In genomic region chr6:127732927-127733326, GRCh38 we compare ENCODE assay signal across 20 cellular contexts.
A peak's percentile ranks its signal among the peaks of the same experiment; 100 is the strongest.
DNase-seq lines count a peak whose midpoint lies in the region; ATAC-seq and TF ChIP-seq lines count a peak whose summit lies in the region.
"Had no signal": no experiment of that assay in that cellular context is flagged by ENCODE, and none has a peak within 500 bp of the region (broad histone marks: within the 10 kb centered on the region; RNA-seq: fewer than 3 reads in every experiment).

No MANE protein-coding gene starts in this region.

- H4K91ac ChIP-seq in IMR-90 (ENCODE audit: insufficient read depth, low read depth, low read length): no peak overlapping the region

- no peaks in the 10 kb centered on the region; the same call in 1 of the 2 replicates for H3K9me1 ChIP-seq in IMR-90 (ENCODE audit: insufficient read depth, low read length)

- H2BK15ac ChIP-seq in IMR-90 (ENCODE audit: low read depth, low read length): no peak overlapping the region

- dilution Hi-C loops in IMR-90 (cut with HindIII; ENCODE audit: low sequenced_read_pairs, unreplicated experiment): no loop called here

- no peak for TF ChIP-seq CTCF in CD8-positive, alpha-beta T cell (IDR thresholded peaks at IDR 0.05)
- TF ChIP-seq CTCF in IMR-90 (conservative IDR thresholded peaks at IDR 0.05; ENCODE audit: low read depth, low read length): no peak

- no peak overlapping the region for H3K4me3 ChIP-seq in CD8-positive, alpha-beta T cell (ENCODE audit: low read depth, low read length)
- H3K4me3 ChIP-seq in IMR-90 (ENCODE audit: insufficient read depth, low read depth, low read length): no peak overlapping the region
- H3K4me3 ChIP-seq: BLaER1 treated with 17β-estradiol and CSF1 and Interleukin-3, amounts not matched to agents 10 nM and 100 nM; GM23338 had no signal

- DNase-seq in activated T-cell treated with anti-CD3 and anti-CD28 coated beads, Interleukin-2, amount 50 U/mL, for 24 hours: no peak
- DNase-seq in activated T-cell treated with anti-CD3 and anti-CD28 coated beads for 4 hours: no peak
- no peak for DNase-seq in CD8-positive, alpha-beta T cell
- no peak for DNase-seq in IMR-90
- DNase-seq in central memory CD8-positive, alpha-beta T cell (ENCODE audit: low spot score in 2 of 2): no peak
- no peak for DNase-seq in ureter (ENCODE audit: low spot score)
- DNase-seq in AML-193 (lab: John Stamatoyannopoulos, UW): no peak
- DNase-seq in stimulated activated CD4-positive, alpha-beta T cell treated with anti-CD3 and anti-CD28 coated beads, Interleukin-4, amount 100 ng/mL, for 4 hours: no peak
- DNase-seq: BE2C; Calu3; CD4-positive, alpha-beta T cell; COR-L47; DMS153; DND-41; H9 had no signal

- no peak overlapping the region for H3K9ac ChIP-seq in IMR-90 (ENCODE audit: low read depth, low read length)
- H3K9ac ChIP-seq: BLaER1 treated with 17β-estradiol and CSF1 and Interleukin-3, amounts not matched to agents 10 nM and 100 nM had no signal

- H3K56ac ChIP-seq in IMR-90 (ENCODE audit: extremely low read depth, insufficient read depth, low read length): no peak overlapping the region

- no CpG with 5 or more reads among the region's 3 CpGs for WGBS in IMR-90 (ENCODE audit: extremely low coverage in 2 of 2, insufficient read length in 1 of 2), 2 experiments

- CTCF ChIA-PET in CD8-positive, alpha-beta T cell (lab: Charles Lee): no interaction called here
- CTCF ChIA-PET in IMR-90 (lab: Yijun Ruan, JAX): no interaction called here

- no peak overlapping the region for H3K4me2 ChIP-seq in IMR-90 (ENCODE audit: low read depth, low read length)
- H3K4me2 ChIP-seq: BLaER1 treated with 17β-estradiol and CSF1 and Interleukin-3, amounts not matched to agents 10 nM and 100 nM; GM23338 had no signal

- peaks cover 6% of the 10 kb centered on the region for H3K36me3 Mint-ChIP-seq in activated T-cell treated with anti-CD3 and anti-CD28 coated beads, Interleukin-2, amount 50 U/mL, for 24 hours (ENCODE audit: low read depth)
- peaks cover 50% of the 10 kb centered on the region for H3K36me3 Mint-ChIP-seq in CD8-positive, alpha-beta T cell
- H3K36me3 Mint-ChIP-seq in central memory CD8-positive, alpha-beta T cell (ENCODE audit: insufficient read depth): peaks cover 18% of the 10 kb centered on the region
- H3K36me3 Mint-ChIP-seq: CD14-positive monocyte had no signal

- H3K18ac ChIP-seq in IMR-90 (ENCODE audit: low read depth, low read length): no peak overlapping the region

- H2BK120ac ChIP-seq in IMR-90 (ENCODE audit: low read depth, low read length): no peak overlapping the region

- no peak overlapping the region for H3K23ac ChIP-seq in IMR-90 (ENCODE audit: low read depth, low read length)

- no peak for ATAC-seq in CD8-positive, alpha-beta T cell
- no peak for ATAC-seq in IMR-90 (ENCODE audit: low read depth)
- no peak for ATAC-seq in central memory CD8-positive, alpha-beta T cell (replicated peaks; ENCODE audit: extremely low read depth, poor library complexity, severe bottlenecking)
- ATAC-seq: GM23338, HCT116 had no signal

- TF ChIP-seq POLR2A in IMR-90 (IDR thresholded peaks at IDR 0.05; ENCODE audit: low read depth, low read length): no peak

- no peak overlapping the region for H3K27ac ChIP-seq in CD8-positive, alpha-beta T cell (ENCODE audit: low read depth, low read length)
- no peak overlapping the region for H3K27ac ChIP-seq in IMR-90 (ENCODE audit: insufficient read depth, low read length)
- H3K27ac ChIP-seq: 22Rv1; BLaER1 treated with 17β-estradiol and CSF1 and Interleukin-3, amounts not matched to agents 10 nM and 100 nM had no signal

- H3K9me3 Mint-ChIP-seq in activated T-cell treated with anti-CD3 and anti-CD28 coated beads, Interleukin-2, amount 50 U/mL, for 24 hours: no peaks in the 10 kb centered on the region
- no peaks in the 10 kb centered on the region for H3K9me3 Mint-ChIP-seq in CD8-positive, alpha-beta T cell
- no peaks in the 10 kb centered on the region for H3K9me3 Mint-ChIP-seq in central memory CD8-positive, alpha-beta T cell
- H3K9me3 Mint-ChIP-seq: CD14-positive monocyte; CD4-positive, alpha-beta T cell; GM23338; H9 had no signal

- in situ Hi-C loops in IMR-90 (cut with MboI; ENCODE audit: low sequenced_read_pairs): loop anchor here (10.0 kb wide), 2 partner anchors 782 to 1002 kb away; no protein-coding TSS in a partner anchor

- H3K4me1 ChIP-seq in CD8-positive, alpha-beta T cell (ENCODE audit: insufficient read depth, low read length): peaks cover 33% of the 10 kb centered on the region
- H3K4me1 ChIP-seq in IMR-90 (ENCODE audit: control insufficient read depth, insufficient read depth, low read length): 0 out of 2 replicates have a peak, but pooled peaks cover 2% of the 10 kb centered on the region
- H3K4me1 ChIP-seq: BE2C; BLaER1 treated with 17β-estradiol and CSF1 and Interleukin-3, amounts not matched to agents 10 nM and 100 nM had no signal

- H2AK9ac ChIP-seq in IMR-90 (replicated peaks; ENCODE audit: low read depth, low read length, poor library complexity): no peak overlapping the region

- no peak overlapping the region for H2AK5ac ChIP-seq in IMR-90 (ENCODE audit: low read depth, low read length)

- H4K5ac ChIP-seq in IMR-90 (ENCODE audit: low read depth, low read length): no peak overlapping the region

- H4K8ac ChIP-seq in IMR-90 (ENCODE audit: low read depth in 2 of 2, low read length in 2 of 2): no peak overlapping the region

- H2BK5ac ChIP-seq in IMR-90 (ENCODE audit: low read depth, low read length, poor library complexity, severe bottlenecking): no peak overlapping the region

- H3K9me3 ChIP-seq in CD8-positive, alpha-beta T cell (ENCODE audit: low read length): no peaks in the 10 kb centered on the region
- no peaks in the 10 kb centered on the region for H3K9me3 ChIP-seq in IMR-90 (ENCODE audit: control insufficient read depth, insufficient read depth, low read length)
- H3K9me3 ChIP-seq: BE2C; BLaER1 treated with 17β-estradiol and CSF1 and Interleukin-3, amounts not matched to agents 10 nM and 100 nM had no signal

- H3K36me3 ChIP-seq in CD8-positive, alpha-beta T cell (ENCODE audit: insufficient read depth, low read length): no peaks in the 10 kb centered on the region
- no peaks in the 10 kb centered on the region for H3K36me3 ChIP-seq in IMR-90 (ENCODE audit: control insufficient read depth, insufficient read depth, low read length)
- H3K36me3 ChIP-seq: BE2C; BLaER1 treated with 17β-estradiol and CSF1 and Interleukin-3, amounts not matched to agents 10 nM and 100 nM had no signal

- no peak for TF ChIP-seq RAD21 in IMR-90 (IDR thresholded peaks at IDR 0.05; ENCODE audit: low read length)

- H3K14ac ChIP-seq in IMR-90 (replicated peaks; ENCODE audit: low read depth, low read length): no peak overlapping the region

- H3K4me1 Mint-ChIP-seq in activated T-cell treated with anti-CD3 and anti-CD28 coated beads, Interleukin-2, amount 50 U/mL, for 24 hours (ENCODE audit: low read depth): peaks cover 55% of the 10 kb centered on the region
- H3K4me1 Mint-ChIP-seq in CD8-positive, alpha-beta T cell (ENCODE audit: low read depth): peaks cover 71% of the 10 kb centered on the region
- H3K4me1 Mint-ChIP-seq in central memory CD8-positive, alpha-beta T cell: peaks cover 46% of the 10 kb centered on the region
- H3K4me1 Mint-ChIP-seq: CD14-positive monocyte had no signal

- peak overlapping the region; percentile 5 for H3K27ac Mint-ChIP-seq in activated T-cell treated with anti-CD3 and anti-CD28 coated beads, Interleukin-2, amount 50 U/mL, for 24 hours
- peak overlapping the region; percentile 66 for H3K27ac Mint-ChIP-seq in CD8-positive, alpha-beta T cell
- no peak overlapping the region for H3K27ac Mint-ChIP-seq in central memory CD8-positive, alpha-beta T cell (ENCODE audit: low read depth)
- H3K27ac Mint-ChIP-seq: CD14-positive monocyte; CD4-positive, alpha-beta T cell; H9 had no signal

- no TSS peak for BruUV-seq in IMR-90 (replicated peaks; lab: Mats Ljungman, UMichigan)

- no peaks in the 10 kb centered on the region for H3K27me3 ChIP-seq in CD8-positive, alpha-beta T cell (ENCODE audit: insufficient read depth, low read length)
- peaks cover 9% of the 10 kb centered on the region for H3K27me3 ChIP-seq in IMR-90 (ENCODE audit: control insufficient read depth, insufficient read depth, low read length)
- H3K27me3 ChIP-seq: BLaER1 treated with 17β-estradiol and CSF1 and Interleukin-3, amounts not matched to agents 10 nM and 100 nM had no signal

- no peaks in the 10 kb centered on the region for H3K79me1 ChIP-seq in IMR-90 (ENCODE audit: low read depth in 1 of 2, low read length in 2 of 2)

- no peak overlapping the region for H2AFZ ChIP-seq in IMR-90 (replicated peaks; ENCODE audit: low read length, poor library complexity)
- H2AFZ ChIP-seq: GM23338 had no signal

- no peak overlapping the region for H2BK20ac ChIP-seq in IMR-90 (ENCODE audit: low read depth, low read length)

- intact Hi-C loops in CD8-positive, alpha-beta T cell (cut with DNase I, micrococcal nuclease): loop anchor here in 1 of 2 experiments (10.0 kb wide), 1 partner anchor 522 kb away; no protein-coding TSS in a partner anchor
- intact Hi-C loops in IMR-90 (cut with micrococcal nuclease): no loop called here

- H3K4ac ChIP-seq in IMR-90 (ENCODE audit: low read depth, low read length): no peak overlapping the region

- POLR2A ChIA-PET in CD8-positive, alpha-beta T cell (lab: Charles Lee): no interaction called here
- POLR2A ChIA-PET in IMR-90 (lab: Charles Lee; ENCODE audit: unreplicated experiment): no interaction called here

- H3K4me3 Mint-ChIP-seq in activated T-cell treated with anti-CD3 and anti-CD28 coated beads, Interleukin-2, amount 50 U/mL, for 24 hours: no peak overlapping the region
- no peak overlapping the region for H3K4me3 Mint-ChIP-seq in CD8-positive, alpha-beta T cell
- peak overlapping the region; percentile 7 for H3K4me3 Mint-ChIP-seq in central memory CD8-positive, alpha-beta T cell
- H3K4me3 Mint-ChIP-seq: CD14-positive monocyte; CD4-positive, alpha-beta T cell; GM23338; H9 had no signal

- H3K27me3 Mint-ChIP-seq in activated T-cell treated with anti-CD3 and anti-CD28 coated beads, Interleukin-2, amount 50 U/mL, for 24 hours: no peaks in the 10 kb centered on the region
- no peaks in the 10 kb centered on the region for H3K27me3 Mint-ChIP-seq in CD8-positive, alpha-beta T cell (ENCODE audit: low read depth)
- no peaks in the 10 kb centered on the region for H3K27me3 Mint-ChIP-seq in central memory CD8-positive, alpha-beta T cell
- H3K27me3 Mint-ChIP-seq: CD4-positive, alpha-beta T cell had no signal

- no peaks in the 10 kb centered on the region for H4K20me1 ChIP-seq in IMR-90 (ENCODE audit: insufficient read depth, low read length)
- H4K20me1 ChIP-seq: BLaER1 treated with 17β-estradiol and CSF1 and Interleukin-3, amounts not matched to agents 10 nM and 100 nM had no signal

TF ChIP-seq in IMR-90, 13 proteins besides CTCF, POLR2A, EP300 and RAD21:
- TF ChIP-seq BHLHE40 (IDR thresholded peaks at IDR 0.05; ENCODE audit: low read depth, low read length) (no peak), CEBPB (IDR thresholded peaks at IDR 0.05; ENCODE audit: low read depth, low read length) (peak; percentile 66; the same call in 1 of the 2 replicates)
